Comparison of ENCODE assay signal across 1 cellular context in genomic region chr2:218568190-218569037, GRCh38.
TF ChIP-seq lines count a peak whose summit lies in the region.

CNOT9 (plus strand) TSS chr2:218568839; CDS start chr2:218568955, 116 bp downstream.
USP37 (minus strand) TSS chr2:218568351; CDS start chr2:218558653, 9,698 bp downstream.

TF ChIP-seq in HEK293, 187 proteins besides CTCF, POLR2A, EP300 and RAD21 (continued from another document and continues in another):
- TF ChIP-seq MYNN (tag by site-specific recombination; IDR thresholded peaks at IDR 0.05; ENCODE audit: borderline replicate concordance) (0 out of 2 replicates have a peak, but pooled peaks have one; percentile 30), ZNF155 (tag by site-specific recombination; IDR thresholded peaks at IDR 0.05) (no peak), ZNF560 (tag by site-specific recombination; IDR thresholded peaks at IDR 0.05; ENCODE audit: borderline replicate concordance) (no peak), ZNF398 (tag by site-specific recombination; IDR thresholded peaks at IDR 0.05) (no peak), YY1 (tag by site-specific recombination; IDR thresholded peaks at IDR 0.05) (peak; percentile 74), TCF7L2 (IDR thresholded peaks at IDR 0.05; ENCODE audit: borderline replicate concordance, low read depth, low read length) (no peak), GLIS2 (tag by site-specific recombination; IDR thresholded peaks at IDR 0.05) (peak; percentile 84), TRIM28 (IDR thresholded peaks at IDR 0.05; ENCODE audit: borderline replicate concordance, low read length) (no peak), ZNF660 (tag by site-specific recombination; IDR thresholded peaks at IDR 0.05) (peak; percentile 11; the same call in 1 of the 2 replicates), ZBTB10 (tag by site-specific recombination; IDR thresholded peaks at IDR 0.05) (peak; percentile 88), EGR2 (tag by site-specific recombination; IDR thresholded peaks at IDR 0.05; ENCODE audit: low read depth) (peak; percentile 97), SCRT2 (tag by site-specific recombination; IDR thresholded peaks at IDR 0.05) (no peak), KLF17 (tag by site-specific recombination; IDR thresholded peaks at IDR 0.05) (no peak; the same call in 1 of the 2 replicates), ZNF391 (tag by site-specific recombination; IDR thresholded peaks at IDR 0.05; ENCODE audit: borderline replicate concordance, low read depth) (no peak), ZNF707 (tag by site-specific recombination; IDR thresholded peaks at IDR 0.05) (no peak), AEBP2 (tag by site-specific recombination; IDR thresholded peaks at IDR 0.05; ENCODE audit: borderline replicate concordance) (no peak), ZNF610 (tag by site-specific recombination; IDR thresholded peaks at IDR 0.05; ENCODE audit: borderline replicate concordance) (peak; percentile 86; the same call in 1 of the 2 replicates), ZFP3 (tag by site-specific recombination; IDR thresholded peaks at IDR 0.05; ENCODE audit: low read depth) (no peak), ZNF768 (tag by site-specific recombination; IDR thresholded peaks at IDR 0.05) (no peak), ZBTB8A (tag by site-specific recombination; IDR thresholded peaks at IDR 0.05) (no peak), KLF10 (tag by site-specific recombination; IDR thresholded peaks at IDR 0.05) (peak; percentile 97), ZNF544 (tag by site-specific recombination; IDR thresholded peaks at IDR 0.05) (no peak), ZBTB20 (tag by site-specific recombination; IDR thresholded peaks at IDR 0.05) (peak; percentile 35; the same call in 1 of the 2 replicates), ZNF76 (tag by site-specific recombination; IDR thresholded peaks at IDR 0.05; ENCODE audit: borderline replicate concordance, low read depth) (peak; percentile 90), ZNF394 (tag by site-specific recombination; IDR thresholded peaks at IDR 0.05; ENCODE audit: borderline replicate concordance) (peak; percentile 55; the same call in 1 of the 2 replicates), ZNF48 (tag by site-specific recombination; IDR thresholded peaks at IDR 0.05) (no peak), ZNF785 (tag by site-specific recombination; IDR thresholded peaks at IDR 0.05) (no peak), ZNF623 (tag by site-specific recombination; IDR thresholded peaks at IDR 0.05) (no peak), ZSCAN23 (tag by site-specific recombination; IDR thresholded peaks at IDR 0.05) (peak; percentile 67), ZNF433 (tag by site-specific recombination; IDR thresholded peaks at IDR 0.05; ENCODE audit: low read depth) (no peak), ZNF621 (tag by site-specific recombination; IDR thresholded peaks at IDR 0.05) (no peak), BCL11B (tag by site-specific recombination; IDR thresholded peaks at IDR 0.05; ENCODE audit: low read depth) (peak; percentile 100), ZFHX2 (tag by site-specific recombination; conservative IDR thresholded peaks at IDR 0.05) (peak; percentile 97), WT1 (tag by site-specific recombination; IDR thresholded peaks at IDR 0.05) (peak; percentile 61), ZNF335 (tag by site-specific recombination; conservative IDR thresholded peaks at IDR 0.05) (peak; percentile 96), ZNF292 (tag by site-specific recombination; IDR thresholded peaks at IDR 0.05; ENCODE audit: borderline replicate concordance, low read depth) (no peak), MZF1 (tag by site-specific recombination; IDR thresholded peaks at IDR 0.05; ENCODE audit: borderline replicate concordance) (no peak), HOXA7 (CRISPR knock-in tag; IDR thresholded peaks at IDR 0.05; ENCODE audit: borderline replicate concordance) (no peak), ZNF558 (tag by site-specific recombination; IDR thresholded peaks at IDR 0.05) (no peak), ZSCAN30 (tag by site-specific recombination; IDR thresholded peaks at IDR 0.05) (no peak; the same call in 1 of the 2 replicates), ZNF830 (tag by site-specific recombination; IDR thresholded peaks at IDR 0.05; ENCODE audit: low read depth) (no peak), ZNF555 (tag by site-specific recombination; conservative IDR thresholded peaks at IDR 0.05) (no peak), GFI1B (tag by site-specific recombination; IDR thresholded peaks at IDR 0.05) (no peak), ZNF221 (tag by site-specific recombination; IDR thresholded peaks at IDR 0.05; ENCODE audit: borderline replicate concordance) (no peak), ZNF580 (tag by site-specific recombination; IDR thresholded peaks at IDR 0.05) (peak; percentile 11; the same call in 1 of the 2 replicates), ZNF473 (tag by site-specific recombination; IDR thresholded peaks at IDR 0.05) (no peak), ZNF529 (tag by site-specific recombination; IDR thresholded peaks at IDR 0.05; ENCODE audit: insufficient replicate concordance) (no peak), ZBTB48 (tag by site-specific recombination; IDR thresholded peaks at IDR 0.05) (peak; percentile 82), SP7 (tag by site-specific recombination; IDR thresholded peaks at IDR 0.05) (peak; percentile 68), ZFP41 (tag by site-specific recombination; IDR thresholded peaks at IDR 0.05; ENCODE audit: borderline replicate concordance) (no peak), ZNF404 (tag by site-specific recombination; IDR thresholded peaks at IDR 0.05) (no peak), ZNF280C (tag by site-specific recombination; IDR thresholded peaks at IDR 0.05) (no peak), PBX3 (CRISPR knock-in tag; IDR thresholded peaks at IDR 0.05) (peak; percentile 79; the same call in 1 of the 2 replicates), ZNF266 (tag by site-specific recombination; IDR thresholded peaks at IDR 0.05; ENCODE audit: low read depth) (no peak), ZBTB26 (tag by site-specific recombination; optimal IDR thresholded peaks at IDR 0.05) (peak; percentile 96), ZNF776 (tag by site-specific recombination; IDR thresholded peaks at IDR 0.05; ENCODE audit: borderline replicate concordance) (no peak), ZNF501 (tag by site-specific recombination; IDR thresholded peaks at IDR 0.05) (peak; percentile 46; the same call in 1 of the 2 replicates), ZEB2 (tag by site-specific recombination; IDR thresholded peaks at IDR 0.05) (peak; percentile 79), BCL6B (tag by site-specific recombination; IDR thresholded peaks at IDR 0.05) (no peak), ZNF184 (tag by site-specific recombination; IDR thresholded peaks at IDR 0.05) (no peak), ZNF324 (tag by site-specific recombination; IDR thresholded peaks at IDR 0.05) (peak; percentile 95), ZNF677 (tag by site-specific recombination; IDR thresholded peaks at IDR 0.05) (no peak), ZNF514 (tag by site-specific recombination; IDR thresholded peaks at IDR 0.05) (no peak), FEZF1 (tag by site-specific recombination; IDR thresholded peaks at IDR 0.05) (peak; percentile 40)
